ENCODE assay signal across 6 cellular contexts in the genomic region with DNA sequence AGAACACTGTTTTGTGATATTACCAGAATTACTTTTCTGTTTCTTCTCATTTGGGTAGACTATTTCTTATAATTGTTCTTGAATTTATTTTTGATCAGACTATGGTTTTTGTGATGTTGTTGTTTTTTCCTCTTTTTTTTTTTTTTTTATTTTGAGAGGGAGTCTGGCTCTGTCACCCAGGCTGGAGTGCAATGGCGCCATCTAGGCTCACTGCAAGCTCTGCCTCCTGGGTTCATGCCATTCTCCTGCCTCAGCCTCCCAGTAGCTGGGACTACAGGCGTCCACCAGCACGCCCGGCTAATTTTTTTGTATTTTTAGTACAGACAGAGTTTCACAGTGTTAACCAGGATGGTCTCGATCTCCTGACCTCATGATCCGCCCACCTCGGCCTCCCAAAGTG.
A peak's percentile ranks its signal among the peaks of the same experiment; 100 is the strongest.
DNase-seq lines count a peak whose midpoint lies in the region; FAIRE-seq and TF ChIP-seq lines count a peak whose summit lies in the region.
"Not testable (repeated sequence)": the region's sequence is repeated elsewhere in the genome, so short reads cannot be mapped to it uniquely, and the experiment has no call there.

No MANE protein-coding gene starts in this region.

- H3K27me3 Mint-ChIP-seq in neural crest cell (ENCODE audit: low read depth); type B pancreatic cell: not testable (repeated sequence)

- H3K9me3 Mint-ChIP-seq in neural crest cell, type B pancreatic cell: not testable (repeated sequence)

- TF ChIP-seq EP300 in SK-N-SH (IDR thresholded peaks at IDR 0.05; ENCODE audit: borderline replicate concordance in 1 of 2, low read depth in 1 of 2, low read length in 1 of 2): not testable (repeated sequence)

- peak; percentile 55 for FAIRE-seq in colon (lab: Jason Lieb, UNC)

- not testable (repeated sequence) for H3K27ac ChIP-seq in C4-2B; SK-N-SH (ENCODE audit: low read depth in 2 of 2, low read length in 1 of 2)

- H4K20me1 ChIP-seq in SK-N-SH (ENCODE audit: insufficient read depth): not testable (repeated sequence)

- not testable (repeated sequence) for H3K9ac ChIP-seq in SK-N-SH

- WGBS in SK-N-SH (ENCODE audit: low lambda C conversion rate): 3% methylated on average over 7 of the region's 7 CpGs

- not testable (repeated sequence) for H3K4me1 ChIP-seq in SK-N-SH (ENCODE audit: control insufficient read depth in 1 of 2, insufficient read depth in 2 of 2, low read depth in 1 of 2, low read length in 1 of 2)

- POLR2A ChIA-PET in HEK293T (lab: Yijun Ruan, JAX); SK-N-SH (lab: Yijun Ruan, JAX): not testable (repeated sequence)

- not testable (repeated sequence) for H3K4me3 Mint-ChIP-seq in neural crest cell, type B pancreatic cell

- not testable (repeated sequence) for DNase-seq in HEK293T (ENCODE audit: extremely low spot score); SK-N-SH; neural crest cell (ENCODE audit: low read depth, low spot score); type B pancreatic cell (ENCODE audit: extremely low spot score, unreplicated experiment)

- H3K9me3 ChIP-seq in SK-N-SH: not testable (repeated sequence)

- H3K27me3 ChIP-seq in SK-N-SH (ENCODE audit: insufficient read depth): not testable (repeated sequence)

- H3K4me2 ChIP-seq in SK-N-SH: not testable (repeated sequence)

- H3K9me2 ChIP-seq in SK-N-SH: not testable (repeated sequence)

- not testable (repeated sequence) for TF ChIP-seq RAD21 in SK-N-SH (IDR thresholded peaks at IDR 0.05; ENCODE audit: low read length)

- peak; percentile 36 for TF ChIP-seq CTCF in C4-2B (conservative IDR thresholded peaks at IDR 0.05)
- TF ChIP-seq CTCF in SK-N-SH (IDR thresholded peaks at IDR 0.05): 0 out of 2 replicates have a peak, but pooled peaks have one; percentile 22
- peak; percentile 20 for TF ChIP-seq CTCF in neural crest cell (conservative IDR thresholded peaks at IDR 0.05)
- TF ChIP-seq CTCF in type B pancreatic cell (conservative IDR thresholded peaks at IDR 0.05): peak; percentile 28

- not testable (repeated sequence) for H3K36me3 ChIP-seq in SK-N-SH (replicated peaks in 1 of 2; ENCODE audit: control insufficient read depth in 1 of 2, insufficient read depth in 2 of 2, low read length in 1 of 2)

- H2AFZ ChIP-seq in SK-N-SH (ENCODE audit: low read depth): not testable (repeated sequence)

- not testable (repeated sequence) for H3K4me3 ChIP-seq in SK-N-SH (ENCODE audit: low read depth in 2 of 2, low read length in 1 of 2)

- not testable (repeated sequence) for H3K4me1 Mint-ChIP-seq in neural crest cell; type B pancreatic cell (ENCODE audit: unreplicated experiment)

- CTCF ChIA-PET in HEK293T (lab: Yijun Ruan, JAX) (interaction anchor here (0.7 kb wide), 1 partner anchor 955 kb away, joined by 4 read pairs; no protein-coding TSS in a partner anchor), SK-N-SH (lab: Yijun Ruan, JAX) (interaction anchor here (0.9 kb wide), 1 partner anchor 11 kb away, joined by 3 read pairs; no protein-coding TSS in a partner anchor)

- not testable (repeated sequence) for H3K27ac Mint-ChIP-seq in neural crest cell (ENCODE audit: unreplicated experiment); type B pancreatic cell

- H3K79me2 ChIP-seq in SK-N-SH (ENCODE audit: insufficient read depth): not testable (repeated sequence)

- not testable (repeated sequence) for H3F3A ChIP-seq in SK-N-SH (replicated peaks; ENCODE audit: insufficient read depth)

- not testable (repeated sequence) for H3K36me3 Mint-ChIP-seq in neural crest cell (ENCODE audit: low read depth); type B pancreatic cell

TF ChIP-seq in HEK293T, 16 proteins besides CTCF, POLR2A, EP300 and RAD21:
- peak; percentile 80 for TF ChIP-seq ZNF384 (IDR thresholded peaks at IDR 0.05)
